ENCODE assay signal across 31 cellular contexts in genomic region chr15:86355798-86356197, GRCh38.
A peak's percentile ranks its signal among the peaks of the same experiment; 100 is the strongest.
DNase-seq lines count a peak whose midpoint lies in the region; ATAC-seq and TF ChIP-seq lines count a peak whose summit lies in the region.
"Had no signal": no experiment of that assay in that cellular context is flagged by ENCODE, and none has a peak within 500 bp of the region (broad histone marks: within the 10 kb centered on the region; RNA-seq: fewer than 3 reads in every experiment).

No MANE protein-coding gene starts in this region.

- H3K9me3 ChIP-seq in neural progenitor cell (ENCODE audit: low read depth) = no peaks in the 10 kb centered on the region
- H3K9me3 ChIP-seq: neutrophil, thoracic aorta had no signal

- no peaks in the 10 kb centered on the region for H3K79me2 ChIP-seq in neural progenitor cell (ENCODE audit: low read depth)

- H3K4me3 ChIP-seq in H7 (ENCODE audit: insufficient read depth, low read depth, low read length) = no peak overlapping the region
- H3K4me3 ChIP-seq in neural progenitor cell = no peak overlapping the region
- H3K4me3 ChIP-seq: esophagus squamous epithelium, thoracic aorta had no signal

- H3K27me3 ChIP-seq in H7 (ENCODE audit: control insufficient read depth, insufficient read depth, low read length) (no peaks in the 10 kb centered on the region), foreskin keratinocyte (no peaks in the 10 kb centered on the region), neural progenitor cell (no peaks in the 10 kb centered on the region)
- H3K27me3 ChIP-seq: esophagus squamous epithelium, neutrophil had no signal

- no peaks in the 10 kb centered on the region for H3F3A ChIP-seq in neural progenitor cell (ENCODE audit: low read depth)

- TF ChIP-seq CTCF in foreskin keratinocyte (conservative IDR thresholded peaks at IDR 0.05) = no peak
- TF ChIP-seq CTCF in neural progenitor cell (IDR thresholded peaks at IDR 0.05) = no peak

- H3K9me3 Mint-ChIP-seq in neural progenitor cell = peaks cover 2% of the 10 kb centered on the region
- H3K9me3 Mint-ChIP-seq: activated CD4-positive, alpha-beta T cell treated with anti-CD3 and anti-CD28 coated beads, Interleukin-2, amount 10 ng/mL, durations not matched to agents 7 days and 5 days; activated naive CD8-positive, alpha-beta T cell treated with anti-CD3 and anti-CD28 coated beads, Interleukin-2, amount 10 ng/mL, durations not matched to agents 7 days and 5 days; activated T-cell treated with anti-CD3 and anti-CD28 coated beads, Interleukin-2, amount 50 U/mL, for 24 hours; stimulated activated naive CD8-positive, alpha-beta T cell treated with anti-CD3 and anti-CD28 coated beads, Interleukin-15, Interleukin-2, amounts not matched to agents 100 ng/mL and 50 ng/mL, for 24 hours had no signal

- H3K27me3 Mint-ChIP-seq in neural progenitor cell (ENCODE audit: insufficient read depth, low read depth) = peaks cover 2% of the 10 kb centered on the region
- H3K27me3 Mint-ChIP-seq: activated B cell treated with CpG ODN at 0.5 μM for 24 hours; activated CD4-positive, alpha-beta T cell treated with anti-CD3 and anti-CD28 coated beads, Interleukin-2, amount 10 ng/mL, durations not matched to agents 7 days and 5 days; activated naive CD8-positive, alpha-beta T cell treated with anti-CD3 and anti-CD28 coated beads, Interleukin-2, amount 10 ng/mL, durations not matched to agents 7 days and 5 days; activated T-cell treated with anti-CD3 and anti-CD28 coated beads, Interleukin-2, amount 50 U/mL, for 24 hours; dendritic cell treated with granulocyte-macrophage colony-stimulating factor and Interleukin-4, amounts not matched to agents 40 ng/mL and 50 ng/mL, for 4 days; stimulated activated naive CD8-positive, alpha-beta T cell treated with anti-CD3 and anti-CD28 coated beads, Interleukin-15, Interleukin-2, amounts not matched to agents 100 ng/mL and 50 ng/mL, for 24 hours had no signal

- H3K4me3 Mint-ChIP-seq in neural progenitor cell = no peak overlapping the region
- H3K4me3 Mint-ChIP-seq: activated B cell treated with CpG ODN at 0.5 μM for 24 hours; activated CD4-positive, alpha-beta T cell treated with anti-CD3 and anti-CD28 coated beads, Interleukin-2, amount 10 ng/mL, durations not matched to agents 7 days and 5 days; activated naive CD8-positive, alpha-beta T cell treated with anti-CD3 and anti-CD28 coated beads, Interleukin-2, amount 10 ng/mL, durations not matched to agents 7 days and 5 days; activated T-cell treated with anti-CD3 and anti-CD28 coated beads, Interleukin-2, amount 50 U/mL, for 24 hours; dendritic cell treated with granulocyte-macrophage colony-stimulating factor and Interleukin-4, amounts not matched to agents 40 ng/mL and 50 ng/mL, for 4 days; immature natural killer cell; stimulated activated naive CD8-positive, alpha-beta T cell treated with anti-CD3 and anti-CD28 coated beads, Interleukin-15, Interleukin-2, amounts not matched to agents 100 ng/mL and 50 ng/mL, for 24 hours had no signal

- H3K27ac Mint-ChIP-seq in neural progenitor cell = no peak overlapping the region
- H3K27ac Mint-ChIP-seq: activated B cell treated with CpG ODN at 0.5 μM for 24 hours; activated CD4-positive, alpha-beta T cell treated with anti-CD3 and anti-CD28 coated beads, Interleukin-2, amount 10 ng/mL, durations not matched to agents 7 days and 5 days; activated naive CD8-positive, alpha-beta T cell treated with anti-CD3 and anti-CD28 coated beads, Interleukin-2, amount 10 ng/mL, durations not matched to agents 7 days and 5 days; activated T-cell treated with anti-CD3 and anti-CD28 coated beads, Interleukin-2, amount 50 U/mL, for 24 hours; dendritic cell treated with granulocyte-macrophage colony-stimulating factor and Interleukin-4, amounts not matched to agents 40 ng/mL and 50 ng/mL, for 4 days; immature natural killer cell; stimulated activated naive CD8-positive, alpha-beta T cell treated with anti-CD3 and anti-CD28 coated beads, Interleukin-15, Interleukin-2, amounts not matched to agents 100 ng/mL and 50 ng/mL, for 24 hours had no signal

- H3K4me1 ChIP-seq in foreskin keratinocyte (no peaks in the 10 kb centered on the region), neural progenitor cell (no peaks in the 10 kb centered on the region)
- H3K4me1 ChIP-seq: esophagus squamous epithelium had no signal

- H2AFZ ChIP-seq in neural progenitor cell (replicated peaks) = no peak overlapping the region

- H3K36me3 ChIP-seq in H7 (replicated peaks; ENCODE audit: control insufficient read depth, insufficient read depth, low read length) (no peaks in the 10 kb centered on the region), neural progenitor cell (no peaks in the 10 kb centered on the region)
- H3K36me3 ChIP-seq: esophagus squamous epithelium, neutrophil, thoracic aorta had no signal

- no peak overlapping the region for H3K9ac ChIP-seq in neural progenitor cell

- peak; percentile 10 for DNase-seq in H7
- DNase-seq in RKO (ENCODE audit: low spot score) = peak; percentile 8
- DNase-seq in foreskin keratinocyte = peak in 1 of 2 donors; percentile 29
- peak; percentile 34 for DNase-seq in neural progenitor cell (ENCODE audit: low spot score)
- no peak for DNase-seq in germinal center (ENCODE audit: low spot score)
- DNase-seq in activated CD8-positive, alpha-beta memory T cell treated with anti-CD3 and anti-CD28 coated beads for 24 hours = no peak
- DNase-seq: activated B cell treated with CpG ODN at 0.5 μM for 24 hours; activated CD4-positive, alpha-beta T cell treated with anti-CD3 and anti-CD28 coated beads, Interleukin-2, amount 10 ng/mL, durations not matched to agents 7 days and 5 days; activated gamma-delta T cell; activated naive CD8-positive, alpha-beta T cell treated with anti-CD3 and anti-CD28 coated beads, Interleukin-2, amount 10 ng/mL, durations not matched to agents 7 days and 5 days; activated T-cell treated with anti-CD3 and anti-CD28 coated beads, Interleukin-2, amount 50 U/mL, for 24 hours; central memory CD4-positive, alpha-beta T cell; DMS153; esophagus squamous epithelium; HCEC 1CT; immature natural killer cell; Karpas-422; left colon; mesenchymal stem cell; NCI-H1694 treated with DMSO at 0.1 percent for 48 hours; NCI-H446; NCI-H774; right cardiac atrium; RPMI8226; stimulated activated CD4-positive, alpha-beta T cell treated with anti-CD3 and anti-CD28 coated beads, Interleukin-1b, Interleukin-23, amount 100 ng/mL, for 48 hours; stimulated activated CD8-positive, alpha-beta memory T cell treated with anti-CD3 and anti-CD28 coated beads, Interleukin-4, amount 100 ng/mL, for 48 hours had no signal

- no peaks in the 10 kb centered on the region for H3K36me3 Mint-ChIP-seq in neural progenitor cell
- H3K36me3 Mint-ChIP-seq: activated naive CD8-positive, alpha-beta T cell treated with anti-CD3 and anti-CD28 coated beads, Interleukin-2, amount 10 ng/mL, durations not matched to agents 7 days and 5 days; immature natural killer cell had no signal

- peak; percentile 80 for ATAC-seq in foreskin keratinocyte
- no peak for ATAC-seq in GM18517 (IDR thresholded peaks at IDR 0.05; ENCODE audit: unreplicated experiment)
- ATAC-seq: left colon, right cardiac atrium had no signal

- H3K27ac ChIP-seq in foreskin keratinocyte = no peak overlapping the region
- no peak overlapping the region for H3K27ac ChIP-seq in neural progenitor cell
- H3K27ac ChIP-seq: esophagus squamous epithelium, neutrophil, thoracic aorta had no signal

- H4K20me1 ChIP-seq in neural progenitor cell (ENCODE audit: low read depth) = peaks cover 6% of the 10 kb centered on the region

- no peak overlapping the region for H3K4me2 ChIP-seq in neural progenitor cell

- H3K4me1 Mint-ChIP-seq in neural progenitor cell = no peaks in the 10 kb centered on the region
- H3K4me1 Mint-ChIP-seq: activated B cell treated with CpG ODN at 0.5 μM for 24 hours; activated CD4-positive, alpha-beta T cell treated with anti-CD3 and anti-CD28 coated beads, Interleukin-2, amount 10 ng/mL, durations not matched to agents 7 days and 5 days; activated naive CD8-positive, alpha-beta T cell treated with anti-CD3 and anti-CD28 coated beads, Interleukin-2, amount 10 ng/mL, durations not matched to agents 7 days and 5 days; immature natural killer cell had no signal

Comparison
In these comparisons a context has a peak if more than half of its experiments do, and no peak if none do; other contexts are left out.
1. DNase-seq: peak in H7 (single experiment), RKO (single experiment) and neural progenitor cell (single experiment); none in germinal center (single experiment) and activated CD8-positive, alpha-beta memory T cell treated with anti-CD3 and anti-CD28 coated beads for 24 hours (single experiment).